In the genomic region with DNA sequence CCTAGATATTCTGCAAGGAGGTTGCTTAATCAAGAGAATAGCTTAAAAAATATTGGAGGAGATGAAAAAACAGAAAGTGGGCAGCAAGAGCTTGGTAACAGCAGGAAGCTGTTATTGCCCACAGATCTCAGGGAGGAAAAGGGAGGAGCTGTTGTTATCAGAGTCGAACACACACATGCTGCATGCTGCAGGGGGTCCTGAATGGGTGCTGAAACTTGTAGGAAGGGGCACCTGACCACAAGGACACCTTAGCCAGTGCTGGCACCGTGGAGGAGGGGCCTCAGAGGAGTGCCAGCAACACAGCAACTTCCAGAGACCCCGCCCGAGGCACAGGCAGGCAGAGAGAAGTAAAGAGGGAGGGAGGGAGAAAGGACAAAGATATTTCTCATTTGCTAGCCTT, we compare ENCODE assay signal across 15 cellular contexts.
DNase-seq lines count a peak whose midpoint lies in the region; ATAC-seq lines count a peak whose summit lies in the region.
"Had no signal": no experiment of that assay in that cellular context is flagged by ENCODE, and none has a peak within 500 bp of the region (broad histone marks: within the 10 kb centered on the region; RNA-seq: fewer than 3 reads in every experiment).

No MANE protein-coding gene starts in this region.

- POLR2A ChIA-PET in activated naive CD8-positive, alpha-beta T cell treated with anti-CD3 and anti-CD28 coated beads, Interleukin-2, amount 10 ng/mL, durations not matched to agents 7 days and 5 days (lab: Charles Lee), result no interaction called here

- H3K9me3 ChIP-seq in ES-I3 (ENCODE audit: control insufficient read depth, insufficient read depth, low read length), result no peaks in the 10 kb centered on the region
- H3K9me3 ChIP-seq in T-helper 17 cell (ENCODE audit: control insufficient read depth, low read length, poor library complexity, severe bottlenecking), result no peaks in the 10 kb centered on the region
- H3K9me3 ChIP-seq: HAP-1, heart left ventricle had no signal

- H3K4me1 Mint-ChIP-seq in T-helper 17 cell, result peaks cover 33% of the 10 kb centered on the region
- peaks cover 25% of the 10 kb centered on the region for H3K4me1 Mint-ChIP-seq in activated naive CD8-positive, alpha-beta T cell treated with anti-CD3 and anti-CD28 coated beads, Interleukin-2, amount 10 ng/mL, durations not matched to agents 7 days and 5 days

- H3K4me3 Mint-ChIP-seq in T-helper 17 cell, result peak overlapping the region; percentile 92
- peak overlapping the region; percentile 88 for H3K4me3 Mint-ChIP-seq in activated naive CD8-positive, alpha-beta T cell treated with anti-CD3 and anti-CD28 coated beads, Interleukin-2, amount 10 ng/mL, durations not matched to agents 7 days and 5 days
- H3K4me3 Mint-ChIP-seq: nephron progenitor cell had no signal

- DNase-seq in AML-193 (lab: John Stamatoyannopoulos, UW) (peak; percentile 5 to 17), T-helper 17 cell (no peak), glomerular visceral epithelial cell (ENCODE audit: extremely low spot score) (no peak)
- peak; percentile 44 for DNase-seq in activated naive CD8-positive, alpha-beta T cell treated with anti-CD3 and anti-CD28 coated beads, Interleukin-2, amount 10 ng/mL, durations not matched to agents 7 days and 5 days
- no peak for DNase-seq in stimulated activated CD4-positive, alpha-beta T cell treated with anti-CD3 and anti-CD28 coated beads, Interleukin-1b, Interleukin-23, amount 100 ng/mL, for 48 hours
- DNase-seq: heart left ventricle, MV-4-11, NCI-H510A, nephron progenitor cell, T1000 had no signal

- no peaks in the 10 kb centered on the region for H3K36me3 ChIP-seq in ES-I3 (ENCODE audit: insufficient read depth, low read length)
- H3K36me3 ChIP-seq: HAP-1, heart left ventricle had no signal

- no peaks in the 10 kb centered on the region for H3K36me3 Mint-ChIP-seq in T-helper 17 cell (ENCODE audit: low read depth)
- peaks cover 4% of the 10 kb centered on the region for H3K36me3 Mint-ChIP-seq in activated naive CD8-positive, alpha-beta T cell treated with anti-CD3 and anti-CD28 coated beads, Interleukin-2, amount 10 ng/mL, durations not matched to agents 7 days and 5 days

- no peaks in the 10 kb centered on the region for H3K27me3 Mint-ChIP-seq in T-helper 17 cell
- H3K27me3 Mint-ChIP-seq in activated naive CD8-positive, alpha-beta T cell treated with anti-CD3 and anti-CD28 coated beads, Interleukin-2, amount 10 ng/mL, durations not matched to agents 7 days and 5 days, result no peaks in the 10 kb centered on the region

- H3K4me1 ChIP-seq in ES-I3 (ENCODE audit: insufficient read depth, low read length), result no peaks in the 10 kb centered on the region
- H3K4me1 ChIP-seq: HAP-1, heart left ventricle had no signal

- H3K9ac ChIP-seq in ES-I3 (ENCODE audit: low read depth, low read length), result 0 out of 2 replicates have a peak overlapping the region, but pooled peaks have one; percentile 11

- peaks cover 5% of the 10 kb centered on the region for H3K9me3 Mint-ChIP-seq in activated naive CD8-positive, alpha-beta T cell treated with anti-CD3 and anti-CD28 coated beads, Interleukin-2, amount 10 ng/mL, durations not matched to agents 7 days and 5 days
- H3K9me3 Mint-ChIP-seq: nephron progenitor cell had no signal

- peak overlapping the region; percentile 97 for H3K27ac Mint-ChIP-seq in T-helper 17 cell
- peak overlapping the region; percentile 98 for H3K27ac Mint-ChIP-seq in activated naive CD8-positive, alpha-beta T cell treated with anti-CD3 and anti-CD28 coated beads, Interleukin-2, amount 10 ng/mL, durations not matched to agents 7 days and 5 days
- H3K27ac Mint-ChIP-seq: nephron progenitor cell had no signal

- ATAC-seq in T-helper 17 cell, result peak; percentile 77
- ATAC-seq in activated naive CD8-positive, alpha-beta T cell treated with anti-CD3 and anti-CD28 coated beads, Interleukin-2, amount 10 ng/mL, durations not matched to agents 7 days and 5 days (ENCODE audit: low read depth), result peak; percentile 81
- ATAC-seq in GM21619 (IDR thresholded peaks at IDR 0.05; ENCODE audit: unreplicated experiment), result no peak
- no peak for ATAC-seq in HG03342 (IDR thresholded peaks at IDR 0.05; ENCODE audit: unreplicated experiment)
- ATAC-seq: heart left ventricle, sciatic nerve had no signal

Comparison
In these comparisons a context has a peak if more than half of its experiments do, and no peak if none do; other contexts are left out.
1. DNase-seq: peak in AML-193 (2 of 2) and activated naive CD8-positive, alpha-beta T cell treated with anti-CD3 and anti-CD28 coated beads, Interleukin-2, amount 10 ng/mL, durations not matched to agents 7 days and 5 days (single experiment); none in T-helper 17 cell (0 of 3), stimulated activated CD4-positive, alpha-beta T cell treated with anti-CD3 and anti-CD28 coated beads, Interleukin-1b, Interleukin-23, amount 100 ng/mL, for 48 hours (single experiment) and glomerular visceral epithelial cell (single experiment).
2. ATAC-seq: peak in T-helper 17 cell (single experiment) and activated naive CD8-positive, alpha-beta T cell treated with anti-CD3 and anti-CD28 coated beads, Interleukin-2, amount 10 ng/mL, durations not matched to agents 7 days and 5 days (single experiment); none in GM21619 (single experiment) and HG03342 (single experiment).